Comparison of ENCODE assay signal across 9 cellular contexts in genomic region chr3:111691293-111691909, GRCh38. TPM values are rescaled to one million over a fixed set of nuclear protein-coding genes. Genes with fewer than 3 reads are reported as not detected.
DNase-seq lines count a peak whose midpoint lies in the region; ATAC-seq, FAIRE-seq and TF ChIP-seq lines count a peak whose summit lies in the region.
"Had no signal": no experiment of that assay in that cellular context is flagged by ENCODE, and none has a peak within 500 bp of the region (broad histone marks: within the 10 kb centered on the region; RNA-seq: fewer than 3 reads in every experiment).

No MANE protein-coding gene starts in this region.

- CTCF ChIA-PET in WTC11 (lab: Charles Lee) = interaction anchor here (0.6 to 3.2 kb wide), 27 partner anchors 8 to 1888 kb away, joined by 3 to 41 read pairs (median 4); partner anchors contain the start of gene ABHD10

- H3K79me2 ChIP-seq in keratinocyte (ENCODE audit: control insufficient read depth, insufficient read depth, low read length) = peaks cover 18% of the 10 kb centered on the region

- DNase-seq in NCI-H1417 (lab: John Stamatoyannopoulos, UW) = peak; percentile 4 to 73 (median 29)
- DNase-seq in NCI-H1417 treated with DMSO at 0.1 percent for 48 hours (lab: John Stamatoyannopoulos, UW) = no peak
- DNase-seq in NAMALWA (ENCODE audit: low spot score) = peak; percentile 46
- no peak for DNase-seq in WTC11 (ENCODE audit: low spot score)
- no peak for DNase-seq in keratinocyte (ENCODE audit: low read depth, low spot score)
- no peak for DNase-seq in NCI-H187 treated with DMSO at 0.1 percent for 48 hours (lab: John Stamatoyannopoulos, UW)
- no peak for DNase-seq in activated gamma-delta T cell treated with Interleukin-2 at 50 U/mL for 16 hours
- no peak for DNase-seq in T-helper 2 cell treated with Interferon-gamma antibody and Interleukin-4, amounts not matched to agents 5 μg/mL and 100 μg/mL, for 36 hours (ENCODE audit: low spot score)

- H3K36me3 ChIP-seq in keratinocyte (ENCODE audit: control insufficient read depth in 2 of 2, extremely low read depth in 1 of 2, insufficient read depth in 2 of 2, low read length in 2 of 2) = no peaks in the 10 kb centered on the region

- peak; percentile 82 for ATAC-seq in WTC11

- peak; percentile 87 for FAIRE-seq in keratinocyte (lab: Jason Lieb, UNC)

- H3K9ac ChIP-seq in keratinocyte (ENCODE audit: control insufficient read depth, extremely low read depth, insufficient read depth, low read length) = no peak overlapping the region

- no peak overlapping the region for H3K4me3 ChIP-seq in keratinocyte (ENCODE audit: control insufficient read depth in 2 of 3, extremely low read depth in 1 of 3, insufficient read depth in 2 of 3, low read depth in 1 of 3, low read length in 3 of 3)

- POLR2A ChIA-PET in WTC11 (lab: Charles Lee) = interaction anchor here (0.5 to 0.6 kb wide), 2 partner anchors 138 to 276 kb away, joined by 4 to 10 read pairs; no protein-coding TSS in a partner anchor

- peaks cover 34% of the 10 kb centered on the region for H3K4me1 ChIP-seq in keratinocyte (ENCODE audit: control insufficient read depth, extremely low read depth, insufficient read depth, low read length)

- no peak overlapping the region for H3K4me2 ChIP-seq in keratinocyte (ENCODE audit: control insufficient read depth, extremely low read depth, insufficient read depth, low read depth, low read length)

- H3K27me3 ChIP-seq in keratinocyte (ENCODE audit: control insufficient read depth, extremely low read depth, insufficient read depth, low read length) = no peaks in the 10 kb centered on the region

- no peaks in the 10 kb centered on the region for H3K36me3 Mint-ChIP-seq in WTC11
- H3K36me3 Mint-ChIP-seq in T-helper 2 cell treated with Interferon-gamma antibody and Interleukin-4, amounts not matched to agents 5 μg/mL and 100 μg/mL, for 36 hours (ENCODE audit: low read depth) = peaks cover 5% of the 10 kb centered on the region

- no peaks in the 10 kb centered on the region for H3K9me3 Mint-ChIP-seq in WTC11
- no peaks in the 10 kb centered on the region for H3K9me3 Mint-ChIP-seq in T-helper 2 cell treated with Interferon-gamma antibody and Interleukin-4, amounts not matched to agents 5 μg/mL and 100 μg/mL, for 36 hours
- H3K9me3 Mint-ChIP-seq: CD4-positive, alpha-beta memory T cell had no signal

- H3K27me3 Mint-ChIP-seq in WTC11 (ENCODE audit: low read depth) = no peaks in the 10 kb centered on the region
- H3K27me3 Mint-ChIP-seq in T-helper 2 cell treated with Interferon-gamma antibody and Interleukin-4, amounts not matched to agents 5 μg/mL and 100 μg/mL, for 36 hours (ENCODE audit: low read depth) = no peaks in the 10 kb centered on the region
- H3K27me3 Mint-ChIP-seq: CD4-positive, alpha-beta memory T cell had no signal

- H4K20me1 ChIP-seq in keratinocyte (ENCODE audit: control insufficient read depth, extremely low read depth, insufficient read depth, low read length) = no peaks in the 10 kb centered on the region

- H2AFZ ChIP-seq in keratinocyte (ENCODE audit: control insufficient read depth, low read length) = no peak overlapping the region

- H3K9me3 ChIP-seq in keratinocyte (ENCODE audit: control insufficient read depth, low read depth, low read length) = no peaks in the 10 kb centered on the region

- no peak overlapping the region for H3K27ac ChIP-seq in keratinocyte (ENCODE audit: control insufficient read depth, insufficient read depth, low read length)

- dilution Hi-C loops in keratinocyte (cut with MboI; ENCODE audit: extremely low pct_ligation_motif_present, low sequenced_read_pairs) = loop anchor here (25.0 kb wide), 1 partner anchor 104 kb away; the partner anchor contains the start of gene ZBED2

- no peak overlapping the region for H3K27ac Mint-ChIP-seq in WTC11
- H3K27ac Mint-ChIP-seq in T-helper 2 cell treated with Interferon-gamma antibody and Interleukin-4, amounts not matched to agents 5 μg/mL and 100 μg/mL, for 36 hours = no peak overlapping the region

- H3K4me1 Mint-ChIP-seq in WTC11 = peaks cover 10% of the 10 kb centered on the region; the same call in 1 of the 2 replicates
- H3K4me1 Mint-ChIP-seq in T-helper 2 cell treated with Interferon-gamma antibody and Interleukin-4, amounts not matched to agents 5 μg/mL and 100 μg/mL, for 36 hours (ENCODE audit: low read depth) = peaks cover 47% of the 10 kb centered on the region

- H3K9me1 ChIP-seq in keratinocyte (ENCODE audit: control insufficient read depth, extremely low read depth, insufficient read depth, low read length) = no peaks in the 10 kb centered on the region

- no peak overlapping the region for H3K4me3 Mint-ChIP-seq in WTC11
- H3K4me3 Mint-ChIP-seq in T-helper 2 cell treated with Interferon-gamma antibody and Interleukin-4, amounts not matched to agents 5 μg/mL and 100 μg/mL, for 36 hours = no peak overlapping the region
- H3K4me3 Mint-ChIP-seq: CD4-positive, alpha-beta memory T cell had no signal

- TF ChIP-seq CTCF in WTC11 (IDR thresholded peaks at IDR 0.05) = no peak
- TF ChIP-seq CTCF in keratinocyte (optimal IDR thresholded peaks at IDR 0.05 in 1 of 3, IDR thresholded peaks at IDR 0.05 in 1 of 3, conservative IDR thresholded peaks at IDR 0.05 in 1 of 3; ENCODE audit: extremely low read depth in 1 of 3, insufficient read depth in 2 of 3, low read length in 3 of 3) = peak; percentile 37 to 48 (median 45)

TF ChIP-seq in WTC11, 78 proteins besides CTCF, POLR2A, EP300 and RAD21 (continues in another document):
- TF ChIP-seq ATF6 (CRISPR knock-in tag; IDR thresholded peaks at IDR 0.05) (no peak), CBFB (CRISPR knock-in tag; IDR thresholded peaks at IDR 0.05; ENCODE audit: low read depth) (no peak), KAT7 (CRISPR knock-in tag; IDR thresholded peaks at IDR 0.05; ENCODE audit: borderline replicate concordance) (no peak), EMX1 (CRISPR knock-in tag; IDR thresholded peaks at IDR 0.05) (no peak), ZNF416 (CRISPR knock-in tag; IDR thresholded peaks at IDR 0.05) (no peak), TP53 (CRISPR knock-in tag; IDR thresholded peaks at IDR 0.05) (no peak), RORB (CRISPR knock-in tag; IDR thresholded peaks at IDR 0.05) (no peak), ZNF121 (CRISPR knock-in tag; IDR thresholded peaks at IDR 0.05) (no peak), NR3C1 (CRISPR knock-in tag; conservative IDR thresholded peaks at IDR 0.05; ENCODE audit: low read depth) (no peak), IRF2 (CRISPR knock-in tag; IDR thresholded peaks at IDR 0.05; ENCODE audit: borderline replicate concordance, low read depth) (no peak), TEAD1 (CRISPR knock-in tag; IDR thresholded peaks at IDR 0.05) (no peak), FOXK1 (CRISPR knock-in tag; IDR thresholded peaks at IDR 0.05) (no peak)
- TF ChIP-seq, protein P1, sequence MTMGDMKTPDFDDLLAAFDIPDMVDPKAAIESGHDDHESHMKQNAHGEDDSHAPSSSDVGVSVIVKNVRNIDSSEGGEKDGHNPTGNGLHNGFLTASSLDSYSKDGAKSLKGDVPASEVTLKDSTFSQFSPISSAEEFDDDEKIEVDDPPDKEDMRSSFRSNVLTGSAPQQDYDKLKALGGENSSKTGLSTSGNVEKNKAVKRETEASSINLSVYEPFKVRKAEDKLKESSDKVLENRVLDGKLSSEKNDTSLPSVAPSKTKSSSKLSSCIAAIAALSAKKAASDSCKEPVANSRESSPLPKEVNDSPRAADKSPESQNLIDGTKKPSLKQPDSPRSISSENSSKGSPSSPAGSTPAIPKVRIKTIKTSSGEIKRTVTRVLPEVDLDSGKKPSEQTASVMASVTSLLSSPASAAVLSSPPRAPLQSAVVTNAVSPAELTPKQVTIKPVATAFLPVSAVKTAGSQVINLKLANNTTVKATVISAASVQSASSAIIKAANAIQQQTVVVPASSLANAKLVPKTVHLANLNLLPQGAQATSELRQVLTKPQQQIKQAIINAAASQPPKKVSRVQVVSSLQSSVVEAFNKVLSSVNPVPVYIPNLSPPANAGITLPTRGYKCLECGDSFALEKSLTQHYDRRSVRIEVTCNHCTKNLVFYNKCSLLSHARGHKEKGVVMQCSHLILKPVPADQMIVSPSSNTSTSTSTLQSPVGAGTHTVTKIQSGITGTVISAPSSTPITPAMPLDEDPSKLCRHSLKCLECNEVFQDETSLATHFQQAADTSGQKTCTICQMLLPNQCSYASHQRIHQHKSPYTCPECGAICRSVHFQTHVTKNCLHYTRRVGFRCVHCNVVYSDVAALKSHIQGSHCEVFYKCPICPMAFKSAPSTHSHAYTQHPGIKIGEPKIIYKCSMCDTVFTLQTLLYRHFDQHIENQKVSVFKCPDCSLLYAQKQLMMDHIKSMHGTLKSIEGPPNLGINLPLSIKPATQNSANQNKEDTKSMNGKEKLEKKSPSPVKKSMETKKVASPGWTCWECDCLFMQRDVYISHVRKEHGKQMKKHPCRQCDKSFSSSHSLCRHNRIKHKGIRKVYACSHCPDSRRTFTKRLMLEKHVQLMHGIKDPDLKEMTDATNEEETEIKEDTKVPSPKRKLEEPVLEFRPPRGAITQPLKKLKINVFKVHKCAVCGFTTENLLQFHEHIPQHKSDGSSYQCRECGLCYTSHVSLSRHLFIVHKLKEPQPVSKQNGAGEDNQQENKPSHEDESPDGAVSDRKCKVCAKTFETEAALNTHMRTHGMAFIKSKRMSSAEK (CRISPR knock-in tag; IDR thresholded peaks at IDR 0.05; ENCODE audit: borderline replicate concordance) = no peak

RNA-seq across cellular contexts. Expression of gene PLCXD2, which starts 16.9 kb away (rescaled TPM):
- total RNA-seq in WTC11 (2021) = 1.8 to 2.4 TPM (median 2.3 TPM) in 3 replicates
- polyA plus RNA-seq in keratinocyte = 5.9 to 10.9 TPM (median 9.8 TPM) in 3 replicates
- polyA plus RNA-seq in keratinocyte (2011; ENCODE audit: low read depth) = 2.6 TPM
- 10.5 and 14.0 TPM in 2 replicates for polyA plus RNA-seq in keratinocyte (2011; cell fraction: cytosol; rRNA removed)
- polyA plus RNA-seq in keratinocyte (2011; cell fraction: nucleus; rRNA removed) = 9.5 and 10.5 TPM in 2 replicates
- polyA plus RNA-seq in keratinocyte (2012; ENCODE audit: low replicate concordance) = 2.2 and 9.5 TPM in 2 replicates
- 4.2 to 14.5 TPM (median 5.5 TPM) in 3 replicates for polyA minus RNA-seq in keratinocyte
- polyA minus RNA-seq in keratinocyte (2011; cell fraction: cytosol; rRNA and poly(A)+ RNA removed) = 3.1 TPM
- 16.5 and 29.0 TPM in 2 replicates for polyA minus RNA-seq in keratinocyte (2011; cell fraction: nucleus; rRNA and poly(A)+ RNA removed)

Comparison
In these comparisons a context has a peak if more than half of its experiments do, and no peak if none do; other contexts are left out.
1. DNase-seq: peak in NCI-H1417 (3 of 3) and NAMALWA (single experiment); none in NCI-H1417 treated with DMSO at 0.1 percent for 48 hours (single experiment), WTC11 (single experiment), keratinocyte (single experiment), NCI-H187 treated with DMSO at 0.1 percent for 48 hours (single experiment), activated gamma-delta T cell treated with Interleukin-2 at 50 U/mL for 16 hours (single experiment) and T-helper 2 cell treated with Interferon-gamma antibody and Interleukin-4, amounts not matched to agents 5 μg/mL and 100 μg/mL, for 36 hours (single experiment).